ENCODE assay signal across 1 cellular context in the genomic region with DNA sequence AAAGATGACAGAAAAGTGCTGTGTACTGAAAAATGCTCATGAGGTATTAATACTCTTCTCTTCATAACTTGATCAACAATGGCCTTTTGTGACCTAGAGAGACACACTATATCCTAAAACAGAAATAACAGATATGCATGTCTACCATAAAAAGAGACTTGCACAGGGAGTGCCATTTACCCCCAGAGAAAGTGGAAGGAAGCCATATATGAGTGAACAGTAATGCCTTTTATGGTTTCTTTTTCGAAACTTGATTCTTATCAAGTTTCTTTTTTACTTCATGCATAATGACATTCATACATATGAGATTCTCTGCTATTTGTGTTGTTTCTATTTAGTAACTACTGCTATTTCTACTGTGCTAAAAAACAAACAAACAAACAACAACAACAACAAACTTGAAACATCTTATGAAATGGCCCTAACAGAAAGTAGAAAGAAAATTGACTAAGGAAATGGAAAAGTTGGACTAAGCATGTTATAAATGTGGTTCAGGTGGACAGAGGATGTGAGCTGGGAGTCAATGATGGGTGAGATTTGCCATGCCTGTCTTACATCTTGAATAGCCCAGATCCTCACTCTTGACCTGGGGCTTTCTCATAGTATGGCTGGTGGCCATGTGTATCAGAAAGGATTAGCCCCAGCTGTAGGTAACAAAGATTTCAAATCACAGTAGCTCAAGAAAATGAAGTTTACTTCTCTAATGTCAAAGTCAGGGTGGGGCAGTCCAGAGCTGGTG.
A peak's percentile ranks its signal among the peaks of the same experiment; 100 is the strongest.
TF ChIP-seq lines count a peak whose summit lies in the region.

No MANE protein-coding gene starts in this region.

TF ChIP-seq in GM12878, 131 proteins besides CTCF, POLR2A, EP300 and RAD21 (continued from another document):
- TF ChIP-seq SRF (IDR thresholded peaks at IDR 0.05; ENCODE audit: low read depth in 2 of 2, low read length in 2 of 2), result 0 out of 4 replicates have a peak, but pooled peaks of 1 of the 2 experiments have one; percentile 37
